Comparison of ENCODE assay signal across 9 cellular contexts in genomic region chr18:74116628-74117554, GRCh38. TPM values are rescaled to one million over a fixed set of nuclear protein-coding genes. Genes with fewer than 3 reads are reported as not detected.
DNase-seq lines count a peak whose midpoint lies in the region; ATAC-seq and TF ChIP-seq lines count a peak whose summit lies in the region.
"Had no signal": no experiment of that assay in that cellular context is flagged by ENCODE, and none has a peak within 500 bp of the region (broad histone marks: within the 10 kb centered on the region; RNA-seq: fewer than 3 reads in every experiment).

No MANE protein-coding gene starts in this region.

- TF ChIP-seq CTCF in WTC11 (IDR thresholded peaks at IDR 0.05), result 0 out of 2 replicates have a peak, but pooled peaks have one; percentile 28
- TF ChIP-seq CTCF in hepatocyte (IDR thresholded peaks at IDR 0.05; ENCODE audit: poor library complexity), result peak; percentile 89
- no peak for TF ChIP-seq CTCF in lower leg skin (IDR thresholded peaks at IDR 0.05)
- no peak for TF ChIP-seq CTCF in omental fat pad (IDR thresholded peaks at IDR 0.05)

- WGBS in hepatocyte (ENCODE audit: low lambda C conversion rate, missing lambda C conversion rate), result 10% methylated on average over 9 of the region's 9 CpGs
- 28 to 38% methylated on average over 9 of the region's 9 CpGs for WGBS in lower leg skin, 2 donors

- peaks cover 4% of the 10 kb centered on the region for H3K9me3 Mint-ChIP-seq in activated naive CD8-positive, alpha-beta T cell treated with anti-CD3 and anti-CD28 coated beads, Interleukin-2, amount 50 U/mL, for 24 hours
- peaks cover 8% of the 10 kb centered on the region for H3K9me3 Mint-ChIP-seq in activated naive CD8-positive, alpha-beta T cell treated with anti-CD3 and anti-CD28 coated beads for 36 hours
- H3K9me3 Mint-ChIP-seq in WTC11, result peaks cover 19% of the 10 kb centered on the region

- H3K4me2 ChIP-seq in hepatocyte, result peak overlapping the region; percentile 44

- no peaks in the 10 kb centered on the region for H4K20me1 ChIP-seq in hepatocyte (ENCODE audit: insufficient read depth, poor library complexity, severe bottlenecking)

- no peaks in the 10 kb centered on the region for H3K9me2 ChIP-seq in hepatocyte (replicated peaks; ENCODE audit: insufficient read depth)

- H3K4me1 Mint-ChIP-seq in activated naive CD8-positive, alpha-beta T cell treated with anti-CD3 and anti-CD28 coated beads, Interleukin-2, amount 50 U/mL, for 24 hours, result peaks cover 31% of the 10 kb centered on the region
- H3K4me1 Mint-ChIP-seq in activated naive CD8-positive, alpha-beta T cell treated with anti-CD3 and anti-CD28 coated beads for 36 hours, result peaks cover 31% of the 10 kb centered on the region
- peaks cover 33% of the 10 kb centered on the region for H3K4me1 Mint-ChIP-seq in WTC11

- H3K27me3 Mint-ChIP-seq in activated naive CD8-positive, alpha-beta T cell treated with anti-CD3 and anti-CD28 coated beads, Interleukin-2, amount 50 U/mL, for 24 hours, result no peaks in the 10 kb centered on the region
- H3K27me3 Mint-ChIP-seq in activated naive CD8-positive, alpha-beta T cell treated with anti-CD3 and anti-CD28 coated beads for 36 hours, result peaks cover 4% of the 10 kb centered on the region
- peaks cover 4% of the 10 kb centered on the region; the same call in 1 of the 2 replicates for H3K27me3 Mint-ChIP-seq in WTC11 (ENCODE audit: low read depth)
- H3K27me3 Mint-ChIP-seq: activated naive CD8-positive, alpha-beta T cell treated with anti-CD3 and anti-CD28 coated beads, Interleukin-2, amount 10 ng/mL, durations not matched to agents 7 days and 5 days had no signal

- POLR2A ChIA-PET in WTC11 (lab: Charles Lee), result no interaction called here

- H3K4me1 ChIP-seq in hepatocyte (ENCODE audit: insufficient read depth), result no peaks in the 10 kb centered on the region

- H3K27me3 ChIP-seq in hepatocyte, result no peaks in the 10 kb centered on the region

- no peaks in the 10 kb centered on the region for H3K36me3 Mint-ChIP-seq in activated naive CD8-positive, alpha-beta T cell treated with anti-CD3 and anti-CD28 coated beads, Interleukin-2, amount 50 U/mL, for 24 hours (ENCODE audit: low read depth)
- peaks cover 3% of the 10 kb centered on the region for H3K36me3 Mint-ChIP-seq in activated naive CD8-positive, alpha-beta T cell treated with anti-CD3 and anti-CD28 coated beads for 36 hours
- H3K36me3 Mint-ChIP-seq in WTC11, result peaks cover 16% of the 10 kb centered on the region
- H3K36me3 Mint-ChIP-seq: activated naive CD8-positive, alpha-beta T cell treated with anti-CD3 and anti-CD28 coated beads, Interleukin-2, amount 10 ng/mL, durations not matched to agents 7 days and 5 days had no signal

- no peaks in the 10 kb centered on the region for H3K9me3 ChIP-seq in hepatocyte (ENCODE audit: low read depth)

- in situ Hi-C loops in KBM-7 (cut with MboI; ENCODE audit: low pct_unique_long_range_greater_than_20kb, low sequenced_read_pairs), result no loop called here

- DNase-seq in activated naive CD8-positive, alpha-beta T cell treated with anti-CD3 and anti-CD28 coated beads, Interleukin-2, amount 50 U/mL, for 24 hours, result no peak
- DNase-seq in activated naive CD8-positive, alpha-beta T cell treated with anti-CD3 and anti-CD28 coated beads for 36 hours, result no peak
- DNase-seq in KBM-7 (peak; percentile 6), WTC11 (ENCODE audit: low spot score) (peak; percentile 20), hepatocyte (ENCODE audit: low spot score) (peak; percentile 58), superior temporal gyrus (ENCODE audit: extremely low spot score) (peak; percentile 82), lower leg skin (ENCODE audit: low spot score in 2 of 2) (no peak), omental fat pad (ENCODE audit: low spot score) (no peak)
- DNase-seq: activated naive CD8-positive, alpha-beta T cell treated with anti-CD3 and anti-CD28 coated beads, Interleukin-2, amount 10 ng/mL, durations not matched to agents 7 days and 5 days had no signal

- H3K27ac Mint-ChIP-seq in activated naive CD8-positive, alpha-beta T cell treated with anti-CD3 and anti-CD28 coated beads, Interleukin-2, amount 50 U/mL, for 24 hours, result no peak overlapping the region
- H3K27ac Mint-ChIP-seq in activated naive CD8-positive, alpha-beta T cell treated with anti-CD3 and anti-CD28 coated beads for 36 hours, result no peak overlapping the region
- no peak overlapping the region for H3K27ac Mint-ChIP-seq in WTC11
- H3K27ac Mint-ChIP-seq: activated naive CD8-positive, alpha-beta T cell treated with anti-CD3 and anti-CD28 coated beads, Interleukin-2, amount 10 ng/mL, durations not matched to agents 7 days and 5 days had no signal

- ATAC-seq in activated naive CD8-positive, alpha-beta T cell treated with anti-CD3 and anti-CD28 coated beads, Interleukin-2, amount 50 U/mL, for 24 hours, result peak; percentile 54
- ATAC-seq in WTC11 (peak; percentile 93), omental fat pad (ENCODE audit: low FRiP score) (no peak)

- TF ChIP-seq POLR2A in lower leg skin (IDR thresholded peaks at IDR 0.05), result no peak

- H3K36me3 ChIP-seq in hepatocyte (replicated peaks; ENCODE audit: insufficient read depth, low read depth), result no peaks in the 10 kb centered on the region

- H2AFZ ChIP-seq in hepatocyte, result no peak overlapping the region

- H3K4me3 Mint-ChIP-seq in activated naive CD8-positive, alpha-beta T cell treated with anti-CD3 and anti-CD28 coated beads, Interleukin-2, amount 50 U/mL, for 24 hours, result no peak overlapping the region
- H3K4me3 Mint-ChIP-seq in activated naive CD8-positive, alpha-beta T cell treated with anti-CD3 and anti-CD28 coated beads for 36 hours, result no peak overlapping the region
- H3K4me3 Mint-ChIP-seq in WTC11, result no peak overlapping the region
- H3K4me3 Mint-ChIP-seq: activated naive CD8-positive, alpha-beta T cell treated with anti-CD3 and anti-CD28 coated beads, Interleukin-2, amount 10 ng/mL, durations not matched to agents 7 days and 5 days had no signal

- intact Hi-C loops in lower leg skin (cut with DNase I; ENCODE audit: low total_unique reads), result no loop called here

- H3K27ac ChIP-seq in hepatocyte, result no peak overlapping the region

- no peaks in the 10 kb centered on the region for H3K79me2 ChIP-seq in hepatocyte

- CTCF ChIA-PET in WTC11 (lab: Charles Lee), result interaction anchor here (0.6 to 5.8 kb wide), 15 partner anchors 10 to 1415 kb away, joined by 3 to 52 read pairs (median 4); no protein-coding TSS in a partner anchor

- no peak overlapping the region for H3K4me3 ChIP-seq in hepatocyte
- no peak overlapping the region for H3K4me3 ChIP-seq in lower leg skin (ENCODE audit: low read depth, poor library complexity, severe bottlenecking)

TF ChIP-seq in WTC11, 78 proteins besides CTCF, POLR2A, EP300 and RAD21 (continues in another document):
- TF ChIP-seq, protein P1, sequence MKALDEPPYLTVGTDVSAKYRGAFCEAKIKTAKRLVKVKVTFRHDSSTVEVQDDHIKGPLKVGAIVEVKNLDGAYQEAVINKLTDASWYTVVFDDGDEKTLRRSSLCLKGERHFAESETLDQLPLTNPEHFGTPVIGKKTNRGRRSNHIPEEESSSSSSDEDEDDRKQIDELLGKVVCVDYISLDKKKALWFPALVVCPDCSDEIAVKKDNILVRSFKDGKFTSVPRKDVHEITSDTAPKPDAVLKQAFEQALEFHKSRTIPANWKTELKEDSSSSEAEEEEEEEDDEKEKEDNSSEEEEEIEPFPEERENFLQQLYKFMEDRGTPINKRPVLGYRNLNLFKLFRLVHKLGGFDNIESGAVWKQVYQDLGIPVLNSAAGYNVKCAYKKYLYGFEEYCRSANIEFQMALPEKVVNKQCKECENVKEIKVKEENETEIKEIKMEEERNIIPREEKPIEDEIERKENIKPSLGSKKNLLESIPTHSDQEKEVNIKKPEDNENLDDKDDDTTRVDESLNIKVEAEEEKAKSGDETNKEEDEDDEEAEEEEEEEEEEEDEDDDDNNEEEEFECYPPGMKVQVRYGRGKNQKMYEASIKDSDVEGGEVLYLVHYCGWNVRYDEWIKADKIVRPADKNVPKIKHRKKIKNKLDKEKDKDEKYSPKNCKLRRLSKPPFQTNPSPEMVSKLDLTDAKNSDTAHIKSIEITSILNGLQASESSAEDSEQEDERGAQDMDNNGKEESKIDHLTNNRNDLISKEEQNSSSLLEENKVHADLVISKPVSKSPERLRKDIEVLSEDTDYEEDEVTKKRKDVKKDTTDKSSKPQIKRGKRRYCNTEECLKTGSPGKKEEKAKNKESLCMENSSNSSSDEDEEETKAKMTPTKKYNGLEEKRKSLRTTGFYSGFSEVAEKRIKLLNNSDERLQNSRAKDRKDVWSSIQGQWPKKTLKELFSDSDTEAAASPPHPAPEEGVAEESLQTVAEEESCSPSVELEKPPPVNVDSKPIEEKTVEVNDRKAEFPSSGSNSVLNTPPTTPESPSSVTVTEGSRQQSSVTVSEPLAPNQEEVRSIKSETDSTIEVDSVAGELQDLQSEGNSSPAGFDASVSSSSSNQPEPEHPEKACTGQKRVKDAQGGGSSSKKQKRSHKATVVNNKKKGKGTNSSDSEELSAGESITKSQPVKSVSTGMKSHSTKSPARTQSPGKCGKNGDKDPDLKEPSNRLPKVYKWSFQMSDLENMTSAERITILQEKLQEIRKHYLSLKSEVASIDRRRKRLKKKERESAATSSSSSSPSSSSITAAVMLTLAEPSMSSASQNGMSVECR (CRISPR knock-in tag; IDR thresholded peaks at IDR 0.05; ENCODE audit: borderline replicate concordance), result no peak
- TF ChIP-seq GABPB1 (CRISPR knock-in tag; IDR thresholded peaks at IDR 0.05), result no peak

RNA-seq across cellular contexts. Expression of gene FBXO15, which starts 30.7 kb away (rescaled TPM):
- 1 to 10 TPM; 3.0 to 3.8 TPM for total RNA-seq in activated naive CD8-positive, alpha-beta T cell treated with anti-CD3 and anti-CD28 coated beads for 36 hours
- 0.96 to 1.9 TPM (median 1.6 TPM) in 3 replicates for total RNA-seq in WTC11 (2021)
- 0.48 and 0.93 TPM in 2 replicates for total RNA-seq in hepatocyte
- polyA plus RNA-seq in hepatocyte, result 0.69 and 0.84 TPM in 2 replicates
- total RNA-seq in lower leg skin, result not detected
- total RNA-seq in omental fat pad, result under 1 TPM in 3 of 4 donors, not detected in 1; 0.28 to 0.60 (median 0.50) TPM

RNA-seq across cellular contexts. Expression of gene TIMM21, which starts 31.4 kb away (rescaled TPM):
- 10 to 100 TPM; 78.1 to 79.0 TPM for total RNA-seq in activated naive CD8-positive, alpha-beta T cell treated with anti-CD3 and anti-CD28 coated beads for 36 hours
- total RNA-seq in WTC11 (2021) (43.7 to 47.7 TPM (median 45.4 TPM) in 3 replicates), hepatocyte (22.8 and 25.6 TPM in 2 replicates), lower leg skin (10 to 100 TPM; 16.9 to 28.9 (median 23.2) TPM), omental fat pad (10 to 100 TPM; 33.9 to 44.5 (median 38.8) TPM)
- 53.0 and 67.2 TPM in 2 replicates for polyA plus RNA-seq in hepatocyte

Comparison
In these comparisons a context has a peak if more than half of its experiments do, and no peak if none do; other contexts are left out.
1. DNase-seq: peak in KBM-7 (single experiment), WTC11 (single experiment), hepatocyte (single experiment) and superior temporal gyrus (single experiment); none in activated naive CD8-positive, alpha-beta T cell treated with anti-CD3 and anti-CD28 coated beads, Interleukin-2, amount 50 U/mL, for 24 hours (single experiment), activated naive CD8-positive, alpha-beta T cell treated with anti-CD3 and anti-CD28 coated beads for 36 hours (single experiment), lower leg skin (0 of 2) and omental fat pad (single experiment).
2. CTCF ChIP-seq: peak in WTC11 (single experiment) and hepatocyte (single experiment); none in lower leg skin (0 of 3) and omental fat pad (0 of 3).